In genomic region chr3:31960793-31961431, GRCh38 we compare ENCODE assay signal across 1 cellular context.
TF ChIP-seq lines count a peak whose summit lies in the region.

No MANE protein-coding gene starts in this region.

TF ChIP-seq in HepG2, 621 proteins besides CTCF, POLR2A, EP300 and RAD21 (continued from another document):
- TF ChIP-seq KDM5B (CRISPR knock-in tag; IDR thresholded peaks at IDR 0.05; ENCODE audit: borderline replicate concordance), result no peak
- TF ChIP-seq XRCC5 (optimal IDR thresholded peaks at IDR 0.05; ENCODE audit: low read length), result peak; percentile 20
